In the genomic region with DNA sequence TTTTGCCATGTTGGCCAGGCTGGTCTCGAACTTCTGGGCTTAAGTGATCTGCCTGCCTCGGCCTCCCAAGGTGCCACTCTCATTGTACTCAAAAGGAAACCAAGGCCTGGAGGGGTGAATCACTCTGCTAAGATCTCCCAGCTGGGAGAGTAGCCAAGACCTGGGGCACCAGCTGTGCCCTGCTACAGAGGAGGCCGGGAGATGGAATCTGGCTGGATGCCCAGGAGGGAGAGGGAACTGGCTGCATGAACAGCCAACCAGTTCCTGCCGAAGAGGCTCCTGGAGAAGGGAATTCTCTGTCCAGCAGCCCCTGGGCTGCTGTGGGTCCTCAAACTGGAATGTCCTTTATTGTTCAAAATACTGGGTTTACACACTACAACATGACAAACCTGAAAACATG, we compare ENCODE assay signal across 9 cellular contexts.
DNase-seq lines count a peak whose midpoint lies in the region; ATAC-seq and TF ChIP-seq lines count a peak whose summit lies in the region.
"Had no signal": no experiment of that assay in that cellular context is flagged by ENCODE, and none has a peak within 500 bp of the region (broad histone marks: within the 10 kb centered on the region; RNA-seq: fewer than 3 reads in every experiment).

No MANE protein-coding gene starts in this region.

- H3K27ac ChIP-seq in body of pancreas, result peak overlapping the region; percentile 75 to 88 (median 86)
- no peak overlapping the region for H3K27ac ChIP-seq in upper lobe of right lung

- H3K4me1 Mint-ChIP-seq in activated T-helper 1 cell treated with anti-CD3 and anti-CD28 coated beads, Interleukin-12 subunit alpha, Interleukin-12 subunit beta, Interleukin-2, Interleukin-4 antibody, amounts not matched to agents 30 ng/mL and 10 ng/mL and 1 ng/mL, durations not matched to agents 14 hours and 24 hours and 36 hours (ENCODE audit: low read depth), result no peaks in the 10 kb centered on the region
- H3K4me1 Mint-ChIP-seq: activated naive CD8-positive, alpha-beta T cell treated with anti-CD3 and anti-CD28 coated beads, Interleukin-2, amount 10 ng/mL, durations not matched to agents 7 days and 5 days had no signal

- WGBS in body of pancreas, 2 donors, result 11 to 13% methylated on average over 4 of the region's 4 CpGs

- H3K27me3 Mint-ChIP-seq in activated T-helper 1 cell treated with anti-CD3 and anti-CD28 coated beads, Interleukin-12 subunit alpha, Interleukin-12 subunit beta, Interleukin-2, Interleukin-4 antibody, amounts not matched to agents 30 ng/mL and 10 ng/mL and 1 ng/mL, durations not matched to agents 14 hours and 24 hours and 36 hours (ENCODE audit: insufficient read depth), result no peaks in the 10 kb centered on the region

- no peaks in the 10 kb centered on the region for H3K27me3 ChIP-seq in body of pancreas
- H3K27me3 ChIP-seq in upper lobe of right lung, result no peaks in the 10 kb centered on the region

- no peaks in the 10 kb centered on the region for H3K9me3 ChIP-seq in body of pancreas
- no peaks in the 10 kb centered on the region for H3K9me3 ChIP-seq in upper lobe of right lung

- no peak for TF ChIP-seq CTCF in body of pancreas (IDR thresholded peaks at IDR 0.05)
- TF ChIP-seq CTCF in upper lobe of right lung (IDR thresholded peaks at IDR 0.05), result no peak

- no peaks in the 10 kb centered on the region for H3K36me3 Mint-ChIP-seq in activated T-helper 1 cell treated with anti-CD3 and anti-CD28 coated beads, Interleukin-12 subunit alpha, Interleukin-12 subunit beta, Interleukin-2, Interleukin-4 antibody, amounts not matched to agents 30 ng/mL and 10 ng/mL and 1 ng/mL, durations not matched to agents 14 hours and 24 hours and 36 hours (ENCODE audit: low read depth)
- H3K36me3 Mint-ChIP-seq: activated naive CD8-positive, alpha-beta T cell treated with anti-CD3 and anti-CD28 coated beads, Interleukin-2, amount 10 ng/mL, durations not matched to agents 7 days and 5 days had no signal

- peak; percentile 79 for DNase-seq in COLO829 (ENCODE audit: low spot score)
- peak; percentile 61 for DNase-seq in NCI-H2081 treated with DMSO at 0.1 percent for 48 hours (lab: John Stamatoyannopoulos, UW)
- DNase-seq in body of pancreas, result peak; percentile 97 to 100 (median 98)
- DNase-seq in iris pigment epithelial cell (ENCODE audit: low read depth), result peak; percentile 86
- DNase-seq in upper lobe of right lung, result peak; percentile 92
- DNase-seq in activated T-helper 1 cell treated with anti-CD3 and anti-CD28 coated beads, Interleukin-12 subunit alpha, Interleukin-12 subunit beta, Interleukin-2, Interleukin-4 antibody, amounts not matched to agents 30 ng/mL and 10 ng/mL and 1 ng/mL, durations not matched to agents 14 hours and 24 hours and 36 hours (ENCODE audit: low spot score), result no peak
- no peak for DNase-seq in effector CD4-positive, alpha-beta T cell
- DNase-seq: activated naive CD8-positive, alpha-beta T cell treated with anti-CD3 and anti-CD28 coated beads, Interleukin-2, amount 10 ng/mL, durations not matched to agents 7 days and 5 days had no signal

- peak in 1 of 3 donors; percentile 3 for TF ChIP-seq POLR2A in body of pancreas (IDR thresholded peaks at IDR 0.05)

- no peaks in the 10 kb centered on the region for H3K9me3 Mint-ChIP-seq in activated T-helper 1 cell treated with anti-CD3 and anti-CD28 coated beads, Interleukin-12 subunit alpha, Interleukin-12 subunit beta, Interleukin-2, Interleukin-4 antibody, amounts not matched to agents 30 ng/mL and 10 ng/mL and 1 ng/mL, durations not matched to agents 14 hours and 24 hours and 36 hours

- no peak overlapping the region for H3K27ac Mint-ChIP-seq in activated T-helper 1 cell treated with anti-CD3 and anti-CD28 coated beads, Interleukin-12 subunit alpha, Interleukin-12 subunit beta, Interleukin-2, Interleukin-4 antibody, amounts not matched to agents 30 ng/mL and 10 ng/mL and 1 ng/mL, durations not matched to agents 14 hours and 24 hours and 36 hours
- H3K27ac Mint-ChIP-seq: activated naive CD8-positive, alpha-beta T cell treated with anti-CD3 and anti-CD28 coated beads, Interleukin-2, amount 10 ng/mL, durations not matched to agents 7 days and 5 days had no signal

- intact Hi-C loops in body of pancreas (cut with DNase I) (no loop called here), upper lobe of right lung (cut with DNase I) (no loop called here)
- intact Hi-C loops in activated T-helper 1 cell treated with anti-CD3 and anti-CD28 coated beads, Interleukin-12 subunit alpha, Interleukin-12 subunit beta, Interleukin-2, Interleukin-4 antibody, amounts not matched to agents 30 ng/mL and 10 ng/mL and 1 ng/mL, durations not matched to agents 14 hours and 24 hours and 36 hours (cut with micrococcal nuclease), result no loop called here

- H3K4me1 ChIP-seq in body of pancreas (peaks cover 40% of the 10 kb centered on the region), upper lobe of right lung (peaks cover 32% of the 10 kb centered on the region)

- H3K4me3 ChIP-seq in body of pancreas (no peak overlapping the region), upper lobe of right lung (no peak overlapping the region)

- ATAC-seq in body of pancreas (peak; percentile 93), upper lobe of right lung (peak; percentile 72), GM21528 (IDR thresholded peaks at IDR 0.05; ENCODE audit: low FRiP score, unreplicated experiment) (no peak)

- H3K4me3 Mint-ChIP-seq in activated T-helper 1 cell treated with anti-CD3 and anti-CD28 coated beads, Interleukin-12 subunit alpha, Interleukin-12 subunit beta, Interleukin-2, Interleukin-4 antibody, amounts not matched to agents 30 ng/mL and 10 ng/mL and 1 ng/mL, durations not matched to agents 14 hours and 24 hours and 36 hours, result no peak overlapping the region
- H3K4me3 Mint-ChIP-seq: activated naive CD8-positive, alpha-beta T cell treated with anti-CD3 and anti-CD28 coated beads, Interleukin-2, amount 10 ng/mL, durations not matched to agents 7 days and 5 days had no signal

- H3K36me3 ChIP-seq in body of pancreas (replicated peaks in 1 of 2; ENCODE audit: insufficient read depth in 1 of 2, low read depth in 2 of 2), result no peaks in the 10 kb centered on the region
- no peaks in the 10 kb centered on the region for H3K36me3 ChIP-seq in upper lobe of right lung

Comparison
In these comparisons a context has a peak if more than half of its experiments do, and no peak if none do; other contexts are left out.
1. DNase-seq: peak in COLO829 (single experiment), NCI-H2081 treated with DMSO at 0.1 percent for 48 hours (single experiment), body of pancreas (4 of 4), iris pigment epithelial cell (single experiment) and upper lobe of right lung (single experiment); none in activated T-helper 1 cell treated with anti-CD3 and anti-CD28 coated beads, Interleukin-12 subunit alpha, Interleukin-12 subunit beta, Interleukin-2, Interleukin-4 antibody, amounts not matched to agents 30 ng/mL and 10 ng/mL and 1 ng/mL, durations not matched to agents 14 hours and 24 hours and 36 hours (single experiment) and effector CD4-positive, alpha-beta T cell (single experiment).